Comparison of ENCODE assay signal across 33 cellular contexts in the genomic region with DNA sequence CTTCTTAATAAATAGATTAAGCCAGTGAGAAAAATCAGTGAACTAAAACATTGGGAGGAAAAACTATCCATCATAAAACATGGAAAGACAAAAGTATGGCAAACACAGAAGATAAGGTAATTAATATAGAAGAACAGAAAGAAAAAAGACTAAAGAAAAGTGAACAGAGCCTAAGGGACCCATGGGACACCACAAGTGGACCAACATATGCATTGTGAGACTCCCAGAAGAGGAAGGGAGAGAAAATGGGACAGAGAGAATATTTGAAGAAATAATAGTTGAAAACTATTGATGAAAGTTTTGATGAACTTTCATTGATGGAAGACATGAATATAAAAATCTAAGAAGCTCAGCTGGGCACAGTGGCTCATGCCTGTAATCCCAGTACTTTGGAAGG.
"Had no signal": no experiment of that assay in that cellular context is flagged by ENCODE, and none has a peak within 500 bp of the region (broad histone marks: within the 10 kb centered on the region; RNA-seq: fewer than 3 reads in every experiment).

No MANE protein-coding gene starts in this region.

- H3K27ac ChIP-seq: adrenal gland, ascending aorta, body of pancreas, brain microvascular endothelial cell, breast epithelium, cardiac muscle cell had no signal

- H3K27me3 ChIP-seq: adrenal gland, ascending aorta, body of pancreas, brain microvascular endothelial cell, breast epithelium, cardiac muscle cell had no signal

- DNase-seq: activated effector memory CD4-positive, alpha-beta T cell treated with Interleukin-2 at 50 U/mL for 16 hours; activated gamma-delta T cell; activated gamma-delta T cell treated with Interleukin-2 at 50 U/mL for 16 hours; activated naive CD4-positive, alpha-beta T cell; activated naive CD4-positive, alpha-beta T cell treated with anti-CD3 and anti-CD28 coated beads for 36 hours; activated naive CD4-positive, alpha-beta T cell treated with anti-CD3 and anti-CD28 coated beads, Interleukin-2, amount 10 ng/mL, durations not matched to agents 7 days and 5 days; activated naive CD4-positive, alpha-beta T cell treated with anti-CD3 and anti-CD28 coated beads, Interleukin-2, amount 50 U/mL, for 16 hours; activated naive CD4-positive, alpha-beta T cell treated with Interleukin-2 at 50 U/mL for 16 hours; activated naive CD8-positive, alpha-beta T cell treated with anti-CD3 and anti-CD28 coated beads for 36 hours; activated naive CD8-positive, alpha-beta T cell treated with anti-CD3 and anti-CD28 coated beads, Interleukin-2, amount 10 ng/mL, durations not matched to agents 7 days and 5 days; activated naive CD8-positive, alpha-beta T cell treated with anti-CD3 and anti-CD28 coated beads, Interleukin-2, amount 50 U/mL, for 24 hours; activated T-cell treated with anti-CD3 and anti-CD28 coated beads, Interleukin-2, amount 50 U/mL, for 1 hour; activated T-cell treated with anti-CD3 and anti-CD28 coated beads, Interleukin-2, amount 50 U/mL, for 24 hours; activated T-cell treated with anti-CD3 and anti-CD28 coated beads, Interleukin-2, amount 50 U/mL, for 4 hours; activated T-cell treated with anti-CD3 and anti-CD28 coated beads, Interleukin-2, amount 50 U/mL, for 48 hours; activated T-cell treated with anti-CD3 and anti-CD28 coated beads, Interleukin-2, amount 50 U/mL, for 72 hours; adrenal gland; amniotic stem cell; amygdala; anterior cingulate cortex; aorta; body of pancreas; brain microvascular endothelial cell; caudate nucleus; central memory CD4-positive, alpha-beta T cell; cerebellar nuclear complex had no signal

- H3K4me1 ChIP-seq: adrenal gland, ascending aorta, breast epithelium had no signal

- FAIRE-seq: astrocyte, bronchial epithelial cell had no signal

- ATAC-seq: activated naive CD4-positive, alpha-beta T cell treated with anti-CD3 and anti-CD28 coated beads, Interleukin-2, amount 50 U/mL, for 72 hours; activated naive CD8-positive, alpha-beta T cell treated with anti-CD3 and anti-CD28 coated beads, Interleukin-2, amount 50 U/mL, for 24 hours; activated T-cell treated with anti-CD3 and anti-CD28 coated beads, Interleukin-2, amount 50 U/mL, for 4 hours; activated T-cell treated with anti-CD3 and anti-CD28 coated beads, Interleukin-2, amount 50 U/mL, for 72 hours; activated T-helper 17 cell treated with anti-CD3 and anti-CD28 coated beads, Interleukin-2, amount 50 U/mL, for 72 hours; body of pancreas had no signal

- H3K9me3 ChIP-seq: ascending aorta, body of pancreas had no signal

- H3K36me3 ChIP-seq: adrenal gland, ascending aorta, brain microvascular endothelial cell, breast epithelium, cardiac muscle cell had no signal

- H3K4me3 ChIP-seq: adrenal gland, ascending aorta, body of pancreas, breast epithelium, cardiac muscle cell had no signal
